8 cellular contexts compared by ENCODE assay signal in the genomic region with DNA sequence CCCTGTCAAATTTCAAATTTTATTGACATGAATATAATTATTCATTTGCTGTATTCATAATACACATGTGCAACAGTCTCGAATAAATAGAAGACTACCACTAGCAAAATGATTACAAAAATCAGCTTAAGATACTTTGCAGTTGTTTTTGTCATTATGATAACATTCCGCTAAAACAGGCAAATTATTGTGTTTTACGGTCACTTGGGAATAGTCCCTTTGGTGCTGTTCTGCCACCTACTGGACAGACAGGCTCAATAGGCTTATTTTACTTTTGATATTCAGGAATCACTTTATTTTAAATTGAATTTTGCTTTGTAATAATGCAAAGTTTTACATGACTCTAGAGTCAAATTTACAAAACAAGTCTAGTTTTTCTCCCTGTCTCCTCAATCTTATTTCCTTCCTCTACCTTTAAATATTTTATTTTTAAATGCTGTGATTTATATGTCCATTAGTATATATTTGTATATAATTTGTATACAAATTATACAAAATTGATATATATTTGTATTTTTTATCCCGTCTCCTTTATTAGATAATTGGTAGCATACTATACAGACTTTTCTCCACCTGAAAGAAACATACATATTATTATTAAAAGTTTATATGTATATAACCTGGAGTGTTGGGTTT.
A peak's percentile ranks its signal among the peaks of the same experiment; 100 is the strongest.
DNase-seq lines count a peak whose midpoint lies in the region; TF ChIP-seq lines count a peak whose summit lies in the region.

No MANE protein-coding gene starts in this region.

- no peaks in the 10 kb centered on the region for H3K27me3 ChIP-seq in GM06990 (replicated peaks; ENCODE audit: control insufficient read depth, insufficient read depth, low read length)

- H3K36me3 ChIP-seq in GM06990 (ENCODE audit: control insufficient read depth, insufficient read depth, low read length): no peaks in the 10 kb centered on the region

- no peak overlapping the region for H3K27ac ChIP-seq in coronary artery

- no peak overlapping the region for H3K4me3 ChIP-seq in GM06990 (replicated peaks; ENCODE audit: low read depth, low read length)
- H3K4me3 ChIP-seq in coronary artery: peak overlapping the region; percentile 35

- H3K4me3 Mint-ChIP-seq in nephron: no peak overlapping the region

- H3K27me3 Mint-ChIP-seq in nephron (ENCODE audit: low read depth): no peaks in the 10 kb centered on the region

- no peak overlapping the region for H3K27ac Mint-ChIP-seq in nephron

- TF ChIP-seq CTCF in GM06990 (IDR thresholded peaks at IDR 0.05; ENCODE audit: insufficient read depth, low read length, poor library complexity, severe bottlenecking) (peak; percentile 70), coronary artery (IDR thresholded peaks at IDR 0.05) (peak; percentile 51), nephron (IDR thresholded peaks at IDR 0.05; ENCODE audit: unreplicated experiment in 3 of 3) (peak; percentile 67 to 81 (median 70))

- DNase-seq in AG08395 (ENCODE audit: low spot score): peak; percentile 36
- no peak for DNase-seq in GM06990 (ENCODE audit: extremely low read depth, insufficient read length)
- peak; percentile 30 for DNase-seq in NCI-H460 (ENCODE audit: extremely low read depth, low read depth)
- DNase-seq in coronary artery (ENCODE audit: low spot score): no peak
- DNase-seq in effector CD8-positive, alpha-beta T cell (lab: John Stamatoyannopoulos, UW): no peak
- DNase-seq in GM19240 (ENCODE audit: insufficient read length, low spot score): no peak
- no peak for DNase-seq in stimulated activated CD4-positive, alpha-beta T cell treated with anti-CD3 and anti-CD28 coated beads, Interleukin-12 subunit alpha, Interleukin-12 subunit beta, amount 100 ng/mL, for 4 hours

- H3K9me3 Mint-ChIP-seq in nephron: no peaks in the 10 kb centered on the region

- no peaks in the 10 kb centered on the region for H3K36me3 Mint-ChIP-seq in nephron (ENCODE audit: low read depth)

- peaks cover 14% of the 10 kb centered on the region for H3K4me1 Mint-ChIP-seq in nephron

Comparison
In these comparisons a context has a peak if more than half of its experiments do, and no peak if none do; other contexts are left out.
1. DNase-seq: peak in AG08395 (single experiment) and NCI-H460 (single experiment); none in GM06990 (single experiment), coronary artery (single experiment), effector CD8-positive, alpha-beta T cell (single experiment), GM19240 (single experiment) and stimulated activated CD4-positive, alpha-beta T cell treated with anti-CD3 and anti-CD28 coated beads, Interleukin-12 subunit alpha, Interleukin-12 subunit beta, amount 100 ng/mL, for 4 hours (single experiment).
2. Peak in every context shown above with its lines, with median percentiles within 50 percentile points of each other: CTCF ChIP-seq.